ENCODE assay signal across 22 cellular contexts in the genomic region with DNA sequence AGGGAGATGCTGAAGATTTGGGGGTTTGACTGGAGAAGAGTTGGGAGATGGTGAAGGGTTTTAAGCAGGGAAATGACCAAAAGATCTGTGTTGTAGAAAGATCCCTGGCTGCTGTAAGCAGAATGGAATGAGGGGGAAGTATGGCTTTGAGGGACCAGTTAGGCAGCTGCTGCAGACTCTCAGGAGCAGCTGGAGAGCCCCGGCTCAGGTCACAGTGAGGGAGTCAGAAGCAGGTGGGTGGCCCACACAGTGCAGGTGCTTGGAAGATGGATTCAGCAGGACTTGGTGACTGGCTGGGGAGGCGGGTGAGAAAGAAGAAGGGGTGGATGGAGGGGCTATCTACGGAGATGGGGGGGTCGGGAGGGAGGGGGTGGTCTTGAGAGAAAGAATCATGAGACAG. TPM values are rescaled to one million over a fixed set of nuclear protein-coding genes. Genes with fewer than 3 reads are reported as not detected.
A peak's percentile ranks its signal among the peaks of the same experiment; 100 is the strongest.
DNase-seq lines count a peak whose midpoint lies in the region; ATAC-seq, FAIRE-seq and TF ChIP-seq lines count a peak whose summit lies in the region.
"Had no signal": no experiment of that assay in that cellular context is flagged by ENCODE, and none has a peak within 500 bp of the region (broad histone marks: within the 10 kb centered on the region; RNA-seq: fewer than 3 reads in every experiment).

No MANE protein-coding gene starts in this region.

- no peak for TF ChIP-seq CTCF in ascending aorta (IDR thresholded peaks at IDR 0.05)
- TF ChIP-seq CTCF in smooth muscle cell (IDR thresholded peaks at IDR 0.05; ENCODE audit: borderline replicate concordance, insufficient read depth, poor library complexity, severe bottlenecking): no peak

- no peaks in the 10 kb centered on the region for H3K36me3 ChIP-seq in ascending aorta
- no peaks in the 10 kb centered on the region for H3K36me3 ChIP-seq in smooth muscle cell (ENCODE audit: low read depth)

- no peaks in the 10 kb centered on the region for H3K79me2 ChIP-seq in smooth muscle cell (ENCODE audit: low read depth)

- H3K4me1 ChIP-seq in ascending aorta: peaks cover 5 to 14% of the 10 kb centered on the region in 2 donors
- H3K4me1 ChIP-seq in smooth muscle cell (ENCODE audit: low read depth): peaks cover 9% of the 10 kb centered on the region
- H3K4me1 ChIP-seq: A549, testis had no signal

- intact Hi-C loops in ascending aorta (cut with DNase I): no loop called here

- no peak overlapping the region for H2AFZ ChIP-seq in smooth muscle cell (ENCODE audit: low read depth)

- 78% methylated on average over 3 of the region's 4 CpGs for WGBS in smooth muscle cell (ENCODE audit: low lambda C conversion rate)

- no peak for FAIRE-seq in GM12892 (lab: Jason Lieb, UNC)
- FAIRE-seq: A549, K562 had no signal

- DNase-seq in NCI-H2196 (lab: John Stamatoyannopoulos, UW; ENCODE audit: unreplicated experiment): peak; percentile 41
- DNase-seq in NCI-H2196 treated with DMSO at 0.1 percent for 48 hours (lab: John Stamatoyannopoulos, UW; ENCODE audit: unreplicated experiment): no peak
- peak; percentile 83 for DNase-seq in NCI-H2107 treated with DMSO at 0.1 percent for 48 hours (lab: John Stamatoyannopoulos, UW; ENCODE audit: unreplicated experiment)
- no peak for DNase-seq in ascending aorta (ENCODE audit: low spot score in 2 of 2)
- no peak for DNase-seq in smooth muscle cell (lab: John Stamatoyannopoulos, UW; ENCODE audit: unreplicated experiment)
- DNase-seq in GM12892 (ENCODE audit: insufficient read length): no peak
- DNase-seq: activated B cell treated with CpG ODN at 0.5 μM for 24 hours; activated CD4-positive, alpha-beta memory T cell treated with anti-CD3 and anti-CD28 coated beads, Interleukin-2, amount 10 ng/mL, durations not matched to agents 7 days and 5 days; activated naive CD4-positive, alpha-beta T cell treated with anti-CD3 and anti-CD28 coated beads for 36 hours; activated T-cell treated with anti-CD3 and anti-CD28 coated beads, Interleukin-2, amount 50 U/mL, for 24 hours; CD4-positive, alpha-beta memory T cell; cortex of kidney; NCI-H2227 treated with DMSO at 0.1 percent for 48 hours; SIG-M5; testis had no signal

- no peaks in the 10 kb centered on the region for H3K9me3 ChIP-seq in ascending aorta
- no peaks in the 10 kb centered on the region for H3K9me3 ChIP-seq in smooth muscle cell (replicated peaks; ENCODE audit: low read depth)
- H3K9me3 ChIP-seq: testis had no signal

- H3F3A ChIP-seq in smooth muscle cell (ENCODE audit: low read depth): peaks cover 5% of the 10 kb centered on the region

- TF ChIP-seq POLR2A in GM12892 (IDR thresholded peaks at IDR 0.05; ENCODE audit: low read depth, low read length): no peak

- H3K4me2 ChIP-seq in smooth muscle cell: peak overlapping the region; percentile 43
- H3K4me2 ChIP-seq: A549 had no signal

- H3K4me3 ChIP-seq in ascending aorta (no peak overlapping the region), smooth muscle cell (no peak overlapping the region)
- H3K4me3 ChIP-seq: A549, K562, testis had no signal

- H3K27me3 ChIP-seq in ascending aorta (no peaks in the 10 kb centered on the region), smooth muscle cell (ENCODE audit: low read depth) (no peaks in the 10 kb centered on the region)
- H3K27me3 ChIP-seq: testis had no signal

- no peak for ATAC-seq in GM18867 (IDR thresholded peaks at IDR 0.05; ENCODE audit: unreplicated experiment)
- ATAC-seq in GM21360 (IDR thresholded peaks at IDR 0.05; ENCODE audit: unreplicated experiment): no peak
- ATAC-seq: A549; K562; stimulated activated effector memory CD8-positive, alpha-beta T cell treated with anti-CD3 and anti-CD28 coated beads, Interleukin-12 subunit alpha, Interleukin-12 subunit beta, amount 100 ng/mL, for 72 hours had no signal

- no peak overlapping the region for H3K9ac ChIP-seq in smooth muscle cell (ENCODE audit: low read depth)

- H4K20me1 ChIP-seq in smooth muscle cell (ENCODE audit: low read depth): no peaks in the 10 kb centered on the region

- H3K27ac ChIP-seq in ascending aorta (peak overlapping the region; percentile 7 to 10), smooth muscle cell (ENCODE audit: low read depth) (peak overlapping the region; percentile 28)
- H3K27ac ChIP-seq: A549, testis had no signal

RNA-seq across cellular contexts. Expression of a gene that starts 35.7 kb away (rescaled TPM):
- total RNA-seq in ascending aorta (not detected), smooth muscle cell (not detected in 2 replicates)
- not detected in 2 replicates for polyA plus RNA-seq in smooth muscle cell
- polyA plus RNA-seq in GM12892 (2012; ENCODE audit: missing spikeins): 0.51 TPM
- total RNA-seq: activated B cell treated with CpG ODN at 0.5 μM for 24 hours; activated CD4-positive, alpha-beta memory T cell treated with anti-CD3 and anti-CD28 coated beads, Interleukin-2, amount 10 ng/mL, durations not matched to agents 7 days and 5 days; activated naive CD4-positive, alpha-beta T cell treated with anti-CD3 and anti-CD28 coated beads for 36 hours; CD4-positive, alpha-beta memory T cell; K562; kidney epithelial cell; testis had no signal
- polyA plus RNA-seq: CD4-positive, alpha-beta memory T cell; K562; neural cell had no signal

Comparison
In these comparisons a context has a peak if more than half of its experiments do, and no peak if none do; other contexts are left out.
1. DNase-seq: peak in NCI-H2196 (single experiment) and NCI-H2107 treated with DMSO at 0.1 percent for 48 hours (single experiment); none in NCI-H2196 treated with DMSO at 0.1 percent for 48 hours (single experiment), ascending aorta (0 of 2), smooth muscle cell (single experiment) and GM12892 (single experiment).